8 cellular contexts compared by ENCODE assay signal in the genomic region with DNA sequence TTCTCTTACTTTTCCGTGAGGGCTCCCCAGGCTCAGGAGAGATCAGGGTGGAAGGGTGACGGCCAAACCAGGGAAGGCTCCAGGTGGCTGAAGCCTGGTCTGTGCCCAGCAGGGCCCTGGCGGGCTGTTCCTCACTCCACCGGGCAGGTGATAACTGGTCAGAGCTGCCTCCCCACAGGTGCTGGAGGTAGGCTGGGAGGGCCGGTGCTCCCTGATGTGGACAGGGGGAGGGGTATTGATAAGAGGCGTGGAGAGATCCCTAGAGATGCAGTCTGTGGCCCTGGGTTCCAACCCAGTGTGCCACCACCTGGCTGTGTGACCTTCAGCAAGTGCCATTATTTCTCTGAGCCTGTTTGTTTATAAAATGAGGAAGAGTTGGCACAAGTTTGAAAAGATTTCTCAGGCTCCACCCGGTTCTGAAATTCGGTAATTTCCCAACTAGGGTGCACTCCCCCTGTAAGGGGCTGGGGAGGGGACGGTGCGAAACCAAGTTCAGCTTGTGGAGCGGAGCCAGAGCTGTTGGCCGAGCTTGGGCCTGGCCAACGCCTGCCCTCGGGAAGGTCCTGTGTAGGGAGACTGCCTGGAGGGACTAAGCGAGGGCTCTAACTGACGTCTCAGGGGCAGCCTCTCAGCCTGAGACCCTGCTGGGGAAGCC. TPM values are rescaled to one million over a fixed set of nuclear protein-coding genes. Genes with fewer than 3 reads are reported as not detected.
DNase-seq lines count a peak whose midpoint lies in the region; FAIRE-seq and TF ChIP-seq lines count a peak whose summit lies in the region.

No MANE protein-coding gene starts in this region.

- TF ChIP-seq CTCF in dorsolateral prefrontal cortex (IDR thresholded peaks at IDR 0.05 in 54 of 56, conservative IDR thresholded peaks at IDR 0.05 in 2 of 56; ENCODE audit: low read depth in 1 of 56, partially characterized antibody in 56 of 56) (no peak), GM13976 (IDR thresholded peaks at IDR 0.05; ENCODE audit: borderline replicate concordance, control extremely low read depth, extremely low read depth, insufficient read depth, missing control alignments) (no peak)

- H3K27ac ChIP-seq in dorsolateral prefrontal cortex: peak overlapping the region; percentile 73 to 99 (median 96)

- peak overlapping the region; percentile 50 to 86 (median 71) for H3K4me3 ChIP-seq in dorsolateral prefrontal cortex
- H3K4me3 ChIP-seq in mononuclear cell (ENCODE audit: low read length): peak overlapping the region; percentile 57

- FAIRE-seq in GM19239 (lab: Jason Lieb, UNC): peak; percentile 56

- H3K27me3 ChIP-seq in dorsolateral prefrontal cortex (no peaks in the 10 kb centered on the region), mononuclear cell (ENCODE audit: insufficient read depth, low read length) (no peaks in the 10 kb centered on the region)

- in situ Hi-C loops in G401 (cut with HindIII; ENCODE audit: low sequenced_read_pairs) (no loop called here), GM13976 (cut with MboI; ENCODE audit: low sequenced_read_pairs, unreplicated experiment) (no loop called here)

- H3K4me1 ChIP-seq in mononuclear cell (ENCODE audit: insufficient read depth, low read length): peaks cover 42% of the 10 kb centered on the region

- no peak for DNase-seq in GM19239 (ENCODE audit: insufficient read length, low spot score)
- DNase-seq in NCI-H748 treated with DMSO at 0.1 percent for 48 hours (lab: John Stamatoyannopoulos, UW): peak; percentile 9
- DNase-seq in dorsolateral prefrontal cortex: no peak
- DNase-seq in G401 (ENCODE audit: low spot score): no peak
- no peak for DNase-seq in Ammon's horn (ENCODE audit: low spot score)
- no peak for DNase-seq in NCI-H526 treated with DMSO at 0.1 percent for 48 hours (lab: John Stamatoyannopoulos, UW)
- no peak for DNase-seq in GM13976 (ENCODE audit: low spot score)

- no peaks in the 10 kb centered on the region for H3K9me3 ChIP-seq in mononuclear cell (ENCODE audit: low read depth, low read length)

- intact Hi-C loops in dorsolateral prefrontal cortex (cut with DNase I): no loop called here

RNA-seq across cellular contexts. Expression of a gene that starts 1.0 kb away (rescaled TPM):
- total RNA-seq in dorsolateral prefrontal cortex (100 to 1,000 TPM in 5 of 120 experiments, 10 to 100 TPM in 115; 13.1 to 194 (median 28.9) TPM), mononuclear cell (126 TPM)
- 9.8 and 16.5 TPM in 2 replicates for total RNA-seq in G401 (2014; rRNA removed; shearing (Covaris generic))

RNA-seq across cellular contexts. Expression of a gene that starts 19.5 kb away (rescaled TPM):
- 10 to 100 TPM; 19.6 to 42.5 (median 31.5) TPM for total RNA-seq in dorsolateral prefrontal cortex
- 11.9 TPM for total RNA-seq in mononuclear cell
- total RNA-seq in G401 (2014; rRNA removed; shearing (Covaris generic)): 54.7 and 72.2 TPM in 2 replicates

RNA-seq across cellular contexts. Expression of a gene that starts 29.3 kb away (rescaled TPM):
- total RNA-seq in dorsolateral prefrontal cortex: 1 to 10 TPM in 2 of 120 experiments, under 1 TPM in 10, not detected in 108; 0.33 to 3.7 (median 0.55) TPM
- 0.42 TPM for total RNA-seq in mononuclear cell
- total RNA-seq in G401 (2014; rRNA removed; shearing (Covaris generic)): not detected in 2 replicates

RNA-seq across cellular contexts. Expression of a gene that starts 43.5 kb away (rescaled TPM):
- total RNA-seq in dorsolateral prefrontal cortex: 100 to 1,000 TPM in 3 of 120 experiments, 10 to 100 TPM in 117; 27.0 to 168 (median 54.0) TPM
- 122 TPM for total RNA-seq in mononuclear cell
- 33.3 and 78.2 TPM in 2 replicates for total RNA-seq in G401 (2014; rRNA removed; shearing (Covaris generic))
